Comparison of ENCODE assay signal across 29 cellular contexts in the genomic region with DNA sequence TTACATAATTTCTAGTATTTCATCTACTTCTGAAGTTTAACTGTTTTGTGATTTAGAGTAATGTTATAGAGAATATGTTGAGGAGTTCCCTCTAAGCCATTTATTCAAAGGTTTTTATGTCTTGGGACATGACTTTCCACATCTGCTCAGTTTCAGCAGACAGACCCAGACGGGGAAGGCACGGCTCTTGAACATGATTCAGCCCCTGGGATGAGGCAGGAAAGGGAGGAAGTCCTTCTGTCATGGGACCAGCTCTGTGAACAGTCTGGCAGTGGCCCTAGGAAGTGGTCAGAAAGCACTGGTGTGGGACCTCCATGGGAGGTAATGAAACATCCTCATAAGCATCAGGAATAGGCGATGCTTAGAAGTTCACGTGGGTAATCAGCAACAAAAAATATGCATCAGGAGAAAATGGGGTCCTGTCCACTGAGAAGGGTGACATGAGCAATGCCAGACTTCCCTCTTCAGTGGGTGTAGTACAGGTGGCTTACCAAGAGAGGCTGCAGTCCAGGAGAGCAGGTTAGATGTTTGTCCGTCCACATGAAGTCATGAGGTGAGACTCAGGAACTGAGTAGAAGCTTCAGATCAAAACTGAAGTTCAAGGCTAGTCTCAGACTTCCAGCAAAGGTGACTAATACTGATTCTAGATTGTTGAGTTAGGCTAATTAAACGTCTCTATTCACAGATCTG.
DNase-seq lines count a peak whose midpoint lies in the region; ATAC-seq and TF ChIP-seq lines count a peak whose summit lies in the region.
"Had no signal": no experiment of that assay in that cellular context is flagged by ENCODE, and none has a peak within 500 bp of the region (broad histone marks: within the 10 kb centered on the region; RNA-seq: fewer than 3 reads in every experiment).

No MANE protein-coding gene starts in this region.

- ATAC-seq in HG02759 (IDR thresholded peaks at IDR 0.05; ENCODE audit: unreplicated experiment): no peak
- no peak for ATAC-seq in sciatic nerve
- ATAC-seq: gastroesophageal sphincter; stimulated activated naive CD8-positive, alpha-beta T cell treated with anti-CD3 and anti-CD28 coated beads, Interleukin-15, Interleukin-2, amounts not matched to agents 100 U/mL and 50 U/mL, for 24 hours had no signal

- H3K9me3 ChIP-seq in BLaER1 treated with 17β-estradiol and CSF1 and Interleukin-3, amounts not matched to agents 10 nM and 100 nM (replicated peaks in 1 of 11): peaks cover 0 to 40% (median 15%) of the 10 kb centered on the region in 11 experiments; a peak in 15 of 22 replicates
- H3K9me3 ChIP-seq: neutrophil, thyroid gland had no signal

- H3K36me3 ChIP-seq in BLaER1 treated with 17β-estradiol and CSF1 and Interleukin-3, amounts not matched to agents 10 nM and 100 nM: no peaks in the 10 kb centered on the region; a peak in 1 of 22 replicates
- H3K36me3 ChIP-seq: gastroesophageal sphincter, left ventricle myocardium inferior, neutrophil, thyroid gland had no signal

- intact Hi-C loops in sciatic nerve (cut with DNase I): no loop called here

- peak overlapping the region in 8 of 11 experiments; percentile 17 to 61 (median 50); a peak in 12 of 22 replicates for H3K27ac ChIP-seq in BLaER1 treated with 17β-estradiol and CSF1 and Interleukin-3, amounts not matched to agents 10 nM and 100 nM
- H3K27ac ChIP-seq: breast epithelium, gastroesophageal sphincter, hepatocyte, left ventricle myocardium inferior, neutrophil, thyroid gland had no signal

- no peak overlapping the region for H3K9ac ChIP-seq in BLaER1 treated with 17β-estradiol and CSF1 and Interleukin-3, amounts not matched to agents 10 nM and 100 nM

- H3K4me2 ChIP-seq in BLaER1 treated with 17β-estradiol and CSF1 and Interleukin-3, amounts not matched to agents 10 nM and 100 nM: peak overlapping the region; percentile 27 to 74 (median 53); a peak in 20 of 22 replicates
- H3K4me2 ChIP-seq: hepatocyte had no signal

- H3K4me1 ChIP-seq in BLaER1 treated with 17β-estradiol and CSF1 and Interleukin-3, amounts not matched to agents 10 nM and 100 nM: peaks cover 5 to 37% (median 14%) of the 10 kb centered on the region in 10 experiments; a peak in 18 of 20 replicates
- H3K4me1 ChIP-seq: breast epithelium, Caco-2, gastroesophageal sphincter, thyroid gland had no signal

- no peak for TF ChIP-seq CTCF in choroid plexus epithelial cell (conservative IDR thresholded peaks at IDR 0.05; ENCODE audit: low read depth, low read length)

- H3K4me3 ChIP-seq in BLaER1 treated with 17β-estradiol and CSF1 and Interleukin-3, amounts not matched to agents 10 nM and 100 nM: no peak overlapping the region
- no peak overlapping the region for H3K4me3 ChIP-seq in choroid plexus epithelial cell (ENCODE audit: low read depth, low read length)
- H3K4me3 ChIP-seq: breast epithelium, gastroesophageal sphincter, hepatocyte, left ventricle myocardium inferior, thyroid gland had no signal

- DNase-seq in M059J (ENCODE audit: low read depth): peak; percentile 15
- peak; percentile 19 for DNase-seq in choroid plexus epithelial cell (ENCODE audit: low read depth)
- peak; percentile 7 for DNase-seq in left kidney (ENCODE audit: low read depth, low spot score)
- DNase-seq in NCI-H2107 treated with DMSO at 0.1 percent for 48 hours (lab: John Stamatoyannopoulos, UW; ENCODE audit: unreplicated experiment): no peak
- DNase-seq in COLO668 (lab: John Stamatoyannopoulos, UW; ENCODE audit: unreplicated experiment): no peak
- DNase-seq in sciatic nerve (ENCODE audit: low spot score): no peak
- DNase-seq: activated CD4-positive, alpha-beta memory T cell treated with anti-CD3 and anti-CD28 coated beads for 36 hours; activated CD4-positive, CD25-positive, alpha-beta regulatory T cell treated with anti-CD3 and anti-CD28 coated beads, Interleukin-2, amount 50 U/mL, for 72 hours; activated CD8-positive, alpha-beta memory T cell treated with anti-CD3 and anti-CD28 coated beads, Interleukin-2, amount 50 U/mL, for 48 hours; activated naive CD4-positive, alpha-beta T cell treated with anti-CD3 and anti-CD28 coated beads, Interleukin-2, amount 10 ng/mL, durations not matched to agents 7 days and 5 days; Caco-2; DMS79 treated with DMSO at 0.1 percent for 48 hours; effector CD8-positive, alpha-beta T cell; immature natural killer cell; KBM-7; left ventricle myocardium inferior; MM.1S; NCI-H146; NCI-H2107; NCI-H446; NCI-H774; stimulated activated naive CD8-positive, alpha-beta T cell treated with anti-CD3 and anti-CD28 coated beads, Interleukin-15, Interleukin-2, amounts not matched to agents 100 U/mL and 50 U/mL, for 24 hours; thyroid gland had no signal

- H3K27me3 ChIP-seq in BLaER1 treated with 17β-estradiol and CSF1 and Interleukin-3, amounts not matched to agents 10 nM and 100 nM: no peaks in the 10 kb centered on the region
- H3K27me3 ChIP-seq: breast epithelium, gastroesophageal sphincter, hepatocyte, neutrophil, thyroid gland had no signal

- H4K20me1 ChIP-seq in BLaER1 treated with 17β-estradiol and CSF1 and Interleukin-3, amounts not matched to agents 10 nM and 100 nM: no peaks in the 10 kb centered on the region

Comparison
In these comparisons a context has a peak if more than half of its experiments do, and no peak if none do; other contexts are left out.
1. DNase-seq: peak in M059J (single experiment), choroid plexus epithelial cell (single experiment) and left kidney (single experiment); none in NCI-H2107 treated with DMSO at 0.1 percent for 48 hours (single experiment), COLO668 (single experiment) and sciatic nerve (single experiment).